ENCODE assay signal across 20 cellular contexts in the genomic region with DNA sequence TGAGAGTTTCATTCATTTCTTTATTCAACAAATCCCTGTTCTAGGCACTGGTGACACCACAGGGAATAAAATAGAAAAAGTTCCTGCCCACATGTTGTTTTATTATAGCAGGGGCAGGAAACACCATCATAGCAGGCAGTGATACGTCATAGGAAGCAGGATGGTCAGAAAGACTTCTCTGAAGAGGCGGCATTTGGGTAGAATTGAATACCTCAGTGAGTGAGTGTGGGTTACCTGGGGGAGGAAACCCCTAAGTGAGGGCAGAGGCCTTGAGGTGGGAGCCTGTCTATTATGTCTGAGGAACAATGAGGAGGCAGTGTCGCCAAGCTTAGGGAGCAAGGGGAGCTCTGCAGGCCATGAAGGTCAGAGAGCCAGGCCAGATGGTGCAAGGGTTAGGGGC.
DNase-seq lines count a peak whose midpoint lies in the region; ATAC-seq and TF ChIP-seq lines count a peak whose summit lies in the region.
"Had no signal": no experiment of that assay in that cellular context is flagged by ENCODE, and none has a peak within 500 bp of the region (broad histone marks: within the 10 kb centered on the region; RNA-seq: fewer than 3 reads in every experiment).

No MANE protein-coding gene starts in this region.

- H3K79me2 ChIP-seq in GM23338 (replicated peaks; ENCODE audit: insufficient read depth) (no peaks in the 10 kb centered on the region), PC-3 (ENCODE audit: low read length) (no peaks in the 10 kb centered on the region)

- H4K20me1 ChIP-seq in GM23338 (replicated peaks; ENCODE audit: insufficient read depth) (no peaks in the 10 kb centered on the region), PC-3 (ENCODE audit: low read length) (no peaks in the 10 kb centered on the region)

- H2AFZ ChIP-seq in GM23338 = 0 out of 2 replicates have a peak overlapping the region, but pooled peaks have one; percentile 56
- H2AFZ ChIP-seq in PC-3 (ENCODE audit: low read length) = peak overlapping the region; percentile 47; the same call in 1 of the 2 replicates
- H2AFZ ChIP-seq: GM23248 had no signal

- DNase-seq in GM23338 (ENCODE audit: low spot score) (no peak), PC-3 (no peak), chondrocyte (ENCODE audit: low spot score) (no peak), nephron progenitor cell (no peak), natural killer cell (no peak), NCI-H345 (lab: John Stamatoyannopoulos, UW) (no peak)
- no peak for DNase-seq in stimulated activated CD4-positive, alpha-beta T cell treated with anti-CD3 and anti-CD28 coated beads, Interleukin-2, amount 100 ng/mL, for 48 hours
- DNase-seq: GM23248, MG63, NCI-H1436 treated with DMSO at 0.1 percent for 48 hours, NCI-H2029 treated with DMSO at 0.1 percent for 48 hours, NCI-H226, NCI-H774, Right ventricle myocardium superior had no signal

- H3K36me3 ChIP-seq in GM23338 (ENCODE audit: insufficient read depth) (no peaks in the 10 kb centered on the region), PC-3 (ENCODE audit: low read depth, low read length) (peaks cover 2% of the 10 kb centered on the region; the same call in 1 of the 2 replicates)
- H3K36me3 ChIP-seq: HAP-1, MG63 had no signal

- H3K27ac Mint-ChIP-seq in GM23338 (no peak overlapping the region), chondrocyte (ENCODE audit: unreplicated experiment) (peak overlapping the region; percentile 39), nephron progenitor cell (peak overlapping the region; percentile 58), natural killer cell (no peak overlapping the region)
- H3K27ac Mint-ChIP-seq: B cell, CD14-positive monocyte had no signal

- H3K4me1 ChIP-seq in GM23338 (ENCODE audit: insufficient read depth) (no peaks in the 10 kb centered on the region), PC-3 (ENCODE audit: insufficient read depth, low read length) (peaks cover 31% of the 10 kb centered on the region)

- H3K27me3 Mint-ChIP-seq in GM23338 (ENCODE audit: insufficient read depth, low read depth, poor library complexity) = no peaks in the 10 kb centered on the region
- no peaks in the 10 kb centered on the region for H3K27me3 Mint-ChIP-seq in chondrocyte (ENCODE audit: low read depth)
- peaks cover 4% of the 10 kb centered on the region for H3K27me3 Mint-ChIP-seq in nephron progenitor cell (ENCODE audit: low read depth, poor library complexity)
- peaks cover under 1 to 16% of the 10 kb centered on the region in 2 donors for H3K27me3 Mint-ChIP-seq in natural killer cell (ENCODE audit: low read depth in 2 of 2)

- TF ChIP-seq CTCF in GM23338 (conservative IDR thresholded peaks at IDR 0.05; ENCODE audit: low read depth in 2 of 2) (no peak), PC-3 (conservative IDR thresholded peaks at IDR 0.05; ENCODE audit: low read depth, low read length) (no peak), chondrocyte (IDR thresholded peaks at IDR 0.05) (no peak), nephron progenitor cell (IDR thresholded peaks at IDR 0.05) (no peak), natural killer cell (IDR thresholded peaks at IDR 0.05) (no peak)

- H3F3A ChIP-seq in GM23338 (replicated peaks; ENCODE audit: low read depth) = no peaks in the 10 kb centered on the region
- H3F3A ChIP-seq in PC-3 (ENCODE audit: low read length, unreplicated experiment) = peaks cover 8% of the 10 kb centered on the region

- H3K27ac ChIP-seq in GM23338 (ENCODE audit: low read depth) = no peak overlapping the region
- H3K27ac ChIP-seq in PC-3 (ENCODE audit: low read length) = peak overlapping the region; percentile 99
- H3K27ac ChIP-seq: GM23248 had no signal

- H3K4me2 ChIP-seq in GM23338 (no peak overlapping the region), PC-3 (ENCODE audit: low read length) (peak overlapping the region; percentile 47)

- H3K9me3 ChIP-seq in PC-3 (ENCODE audit: low read length) = no peaks in the 10 kb centered on the region
- H3K9me3 ChIP-seq: A549, HAP-1, MG63 had no signal

- CTCF ChIA-PET in PC-3 (lab: Charles Lee) = no interaction called here

- intact Hi-C loops in PC-3 (cut with micrococcal nuclease) (loop anchor here (10.0 kb wide), 1 partner anchor 84 kb away; no protein-coding TSS in a partner anchor), natural killer cell (cut with micrococcal nuclease) (no loop called here)

- H3K9me3 Mint-ChIP-seq in GM23338 = peaks cover 14% of the 10 kb centered on the region; the same call in 2 of the 3 replicates
- peaks cover 8% of the 10 kb centered on the region for H3K9me3 Mint-ChIP-seq in chondrocyte (ENCODE audit: low read depth)
- peaks cover 23% of the 10 kb centered on the region for H3K9me3 Mint-ChIP-seq in nephron progenitor cell
- H3K9me3 Mint-ChIP-seq in natural killer cell = peaks cover 0 to 10% of the 10 kb centered on the region in 2 donors

- H3K27me3 ChIP-seq in GM23338 (ENCODE audit: insufficient read depth) (no peaks in the 10 kb centered on the region), PC-3 (ENCODE audit: low read length) (no peaks in the 10 kb centered on the region)
- H3K27me3 ChIP-seq: MG63 had no signal

- H3K9ac ChIP-seq in PC-3 (ENCODE audit: low read length) = peak overlapping the region; percentile 74
- H3K9ac ChIP-seq: GM23248 had no signal

- no peak overlapping the region for H3K4me3 ChIP-seq in GM23338
- H3K4me3 ChIP-seq in PC-3 (ENCODE audit: low read length) = no peak overlapping the region
- H3K4me3 ChIP-seq: A549, GM23248, HAP-1, K562, MG63 had no signal

- H3K4me1 Mint-ChIP-seq in GM23338 = peaks cover 17% of the 10 kb centered on the region
- H3K4me1 Mint-ChIP-seq in chondrocyte (ENCODE audit: low read depth) = peaks cover 20% of the 10 kb centered on the region
- peaks cover 31% of the 10 kb centered on the region for H3K4me1 Mint-ChIP-seq in nephron progenitor cell
- H3K4me1 Mint-ChIP-seq in natural killer cell = no peaks in the 10 kb centered on the region
- H3K4me1 Mint-ChIP-seq: B cell, CD14-positive monocyte had no signal

- ATAC-seq in GM23338 (no peak), PC-3 (no peak), natural killer cell (no peak), HG03175 (IDR thresholded peaks at IDR 0.05; ENCODE audit: unreplicated experiment) (no peak)

- BruUV-seq in PC-3 (replicated peaks; lab: Mats Ljungman, UMichigan) = no TSS peak

- H3K36me3 Mint-ChIP-seq in GM23338 (ENCODE audit: low read depth) (no peaks in the 10 kb centered on the region), chondrocyte (ENCODE audit: low read depth) (no peaks in the 10 kb centered on the region), nephron progenitor cell (ENCODE audit: low read depth) (peaks cover 9% of the 10 kb centered on the region), natural killer cell (peaks cover 8% of the 10 kb centered on the region)
- H3K36me3 Mint-ChIP-seq: CD14-positive monocyte had no signal

- POLR2A ChIA-PET in PC-3 (lab: Charles Lee; ENCODE audit: unreplicated experiment) = no interaction called here

- H3K4me3 Mint-ChIP-seq in GM23338 (no peak overlapping the region), chondrocyte (ENCODE audit: unreplicated experiment) (no peak overlapping the region), nephron progenitor cell (peak overlapping the region; percentile 28), natural killer cell (no peak overlapping the region)
- H3K4me3 Mint-ChIP-seq: B cell, CD14-positive monocyte had no signal

- H3K9me2 ChIP-seq in GM23338 (ENCODE audit: insufficient read depth) = no peaks in the 10 kb centered on the region
- no peaks in the 10 kb centered on the region for H3K9me2 ChIP-seq in PC-3 (replicated peaks; ENCODE audit: low read length)

TF ChIP-seq in GM23338, 12 proteins besides CTCF, POLR2A, EP300 and RAD21 (continues in another document):
- TF ChIP-seq NANOG (IDR thresholded peaks at IDR 0.05; ENCODE audit: borderline replicate concordance) = no peak
- TF ChIP-seq, protein P1, sequence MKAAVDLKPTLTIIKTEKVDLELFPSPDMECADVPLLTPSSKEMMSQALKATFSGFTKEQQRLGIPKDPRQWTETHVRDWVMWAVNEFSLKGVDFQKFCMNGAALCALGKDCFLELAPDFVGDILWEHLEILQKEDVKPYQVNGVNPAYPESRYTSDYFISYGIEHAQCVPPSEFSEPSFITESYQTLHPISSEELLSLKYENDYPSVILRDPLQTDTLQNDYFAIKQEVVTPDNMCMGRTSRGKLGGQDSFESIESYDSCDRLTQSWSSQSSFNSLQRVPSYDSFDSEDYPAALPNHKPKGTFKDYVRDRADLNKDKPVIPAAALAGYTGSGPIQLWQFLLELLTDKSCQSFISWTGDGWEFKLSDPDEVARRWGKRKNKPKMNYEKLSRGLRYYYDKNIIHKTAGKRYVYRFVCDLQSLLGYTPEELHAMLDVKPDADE (IDR thresholded peaks at IDR 0.05) = no peak
- TF ChIP-seq POLR2AphosphoS5 (IDR thresholded peaks at IDR 0.05; ENCODE audit: low read depth) = no peak
- TF ChIP-seq ZNF331 (CRISPR knock-in tag; IDR thresholded peaks at IDR 0.05; ENCODE audit: low read depth) = no peak
- TF ChIP-seq JUNB (IDR thresholded peaks at IDR 0.05; ENCODE audit: unreplicated experiment) = no peak
- TF ChIP-seq, protein P2, sequence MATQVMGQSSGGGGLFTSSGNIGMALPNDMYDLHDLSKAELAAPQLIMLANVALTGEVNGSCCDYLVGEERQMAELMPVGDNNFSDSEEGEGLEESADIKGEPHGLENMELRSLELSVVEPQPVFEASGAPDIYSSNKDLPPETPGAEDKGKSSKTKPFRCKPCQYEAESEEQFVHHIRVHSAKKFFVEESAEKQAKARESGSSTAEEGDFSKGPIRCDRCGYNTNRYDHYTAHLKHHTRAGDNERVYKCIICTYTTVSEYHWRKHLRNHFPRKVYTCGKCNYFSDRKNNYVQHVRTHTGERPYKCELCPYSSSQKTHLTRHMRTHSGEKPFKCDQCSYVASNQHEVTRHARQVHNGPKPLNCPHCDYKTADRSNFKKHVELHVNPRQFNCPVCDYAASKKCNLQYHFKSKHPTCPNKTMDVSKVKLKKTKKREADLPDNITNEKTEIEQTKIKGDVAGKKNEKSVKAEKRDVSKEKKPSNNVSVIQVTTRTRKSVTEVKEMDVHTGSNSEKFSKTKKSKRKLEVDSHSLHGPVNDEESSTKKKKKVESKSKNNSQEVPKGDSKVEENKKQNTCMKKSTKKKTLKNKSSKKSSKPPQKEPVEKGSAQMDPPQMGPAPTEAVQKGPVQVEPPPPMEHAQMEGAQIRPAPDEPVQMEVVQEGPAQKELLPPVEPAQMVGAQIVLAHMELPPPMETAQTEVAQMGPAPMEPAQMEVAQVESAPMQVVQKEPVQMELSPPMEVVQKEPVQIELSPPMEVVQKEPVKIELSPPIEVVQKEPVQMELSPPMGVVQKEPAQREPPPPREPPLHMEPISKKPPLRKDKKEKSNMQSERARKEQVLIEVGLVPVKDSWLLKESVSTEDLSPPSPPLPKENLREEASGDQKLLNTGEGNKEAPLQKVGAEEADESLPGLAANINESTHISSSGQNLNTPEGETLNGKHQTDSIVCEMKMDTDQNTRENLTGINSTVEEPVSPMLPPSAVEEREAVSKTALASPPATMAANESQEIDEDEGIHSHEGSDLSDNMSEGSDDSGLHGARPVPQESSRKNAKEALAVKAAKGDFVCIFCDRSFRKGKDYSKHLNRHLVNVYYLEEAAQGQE (IDR thresholded peaks at IDR 0.05; ENCODE audit: unreplicated experiment) = no peak
- no peak for TF ChIP-seq EZH2 (IDR thresholded peaks at IDR 0.05; ENCODE audit: low read depth, unreplicated experiment)
- no peak for TF ChIP-seq CREB1 (CRISPR knock-in tag; IDR thresholded peaks at IDR 0.05; ENCODE audit: low read depth)
- no peak for TF ChIP-seq EZH2phosphoT487 (IDR thresholded peaks at IDR 0.05; ENCODE audit: unreplicated experiment)

Comparison
In these comparisons a context has a peak if more than half of its experiments do, and no peak if none do; other contexts are left out.
1. H3K27ac Mint-ChIP-seq: peak in chondrocyte (single experiment) and nephron progenitor cell (single experiment); none in GM23338 (single experiment) and natural killer cell (0 of 2).